Comparison of ENCODE assay signal across 8 cellular contexts in the genomic region with DNA sequence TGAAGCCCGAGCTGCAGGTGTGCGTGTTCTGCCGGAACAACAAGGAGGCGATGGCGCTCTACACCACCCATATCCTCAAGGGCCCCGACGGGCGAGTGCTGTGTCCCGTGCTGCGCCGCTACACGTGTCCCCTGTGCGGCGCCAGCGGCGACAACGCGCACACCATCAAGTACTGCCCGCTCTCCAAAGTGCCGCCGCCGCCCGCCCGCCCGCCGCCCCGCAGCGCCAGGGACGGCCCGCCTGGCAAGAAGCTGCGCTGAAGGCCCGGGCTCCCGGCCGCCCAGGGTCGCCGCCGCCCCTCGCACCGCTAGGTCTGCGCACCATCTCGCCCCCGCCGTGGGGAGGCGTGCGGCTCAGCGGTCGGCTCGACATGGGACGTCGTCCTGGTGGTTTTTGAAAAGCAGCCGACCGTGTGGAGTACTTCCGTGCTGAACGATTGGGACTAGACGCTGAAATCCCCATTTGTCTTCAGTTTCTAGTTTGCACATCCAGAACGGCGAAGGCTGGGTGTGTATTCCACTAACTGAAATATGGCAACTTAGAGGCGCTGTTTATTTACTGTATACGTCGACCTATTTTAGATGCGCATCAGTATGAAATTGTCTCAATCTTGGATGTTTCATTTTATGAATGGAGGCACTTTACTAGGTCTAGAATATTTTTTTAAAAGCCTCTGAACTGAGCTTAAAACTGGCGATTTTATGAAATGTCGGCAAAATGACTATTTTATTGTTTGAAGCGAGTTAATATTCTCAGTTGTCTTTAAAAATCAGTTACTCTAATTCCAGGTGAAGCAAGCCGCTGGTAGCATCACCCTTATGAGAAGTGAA. TPM values are rescaled to one million over a fixed set of nuclear protein-coding genes. Genes with fewer than 3 reads are reported as not detected.
DNase-seq lines count a peak whose midpoint lies in the region; ATAC-seq and TF ChIP-seq lines count a peak whose summit lies in the region.

No MANE protein-coding gene starts in this region.

- peak overlapping the region; percentile 24 to 92 (median 77) for H3K27ac ChIP-seq in esophagus muscularis mucosa (replicated peaks in 1 of 4)
- H3K27ac ChIP-seq in upper lobe of right lung = no peak overlapping the region

- WGBS in esophagus muscularis mucosa = 11% methylated on average over 18 of the region's 65 CpGs

- ATAC-seq in GM18867 (IDR thresholded peaks at IDR 0.05; ENCODE audit: unreplicated experiment) = peak; percentile 44
- ATAC-seq in HG03045 (IDR thresholded peaks at IDR 0.05; ENCODE audit: unreplicated experiment) = peak; percentile 50
- ATAC-seq in upper lobe of right lung = peak; percentile 38

- peak overlapping the region; percentile 62 for H3K4me3 ChIP-seq in BE2C (ENCODE audit: low read depth, low read length)
- peak overlapping the region; percentile 72 to 84 (median 76) for H3K4me3 ChIP-seq in esophagus muscularis mucosa
- H3K4me3 ChIP-seq in upper lobe of right lung = peak overlapping the region; percentile 43

- H3K4me1 Mint-ChIP-seq in neural crest cell = peaks cover 20% of the 10 kb centered on the region

- H3K36me3 ChIP-seq in BE2C = peaks cover 21% of the 10 kb centered on the region
- H3K36me3 ChIP-seq in esophagus muscularis mucosa = peaks cover 0 to 29% (median 26%) of the 10 kb centered on the region in 4 donors
- peaks cover 27% of the 10 kb centered on the region for H3K36me3 ChIP-seq in upper lobe of right lung

- H3K4me1 ChIP-seq in BE2C = peaks cover 10% of the 10 kb centered on the region
- peaks cover 29 to 68% (median 46%) of the 10 kb centered on the region in 4 donors for H3K4me1 ChIP-seq in esophagus muscularis mucosa
- H3K4me1 ChIP-seq in upper lobe of right lung = peaks cover 8% of the 10 kb centered on the region

- H3K9me3 ChIP-seq in BE2C (no peaks in the 10 kb centered on the region), esophagus muscularis mucosa (no peaks in the 10 kb centered on the region), upper lobe of right lung (no peaks in the 10 kb centered on the region)

- DNase-seq in BE2C = peak; percentile 73
- DNase-seq in NCI-H748 (lab: John Stamatoyannopoulos, UW; ENCODE audit: unreplicated experiment) = peak; percentile 73
- DNase-seq in activated CD8-positive, alpha-beta memory T cell treated with anti-CD3 and anti-CD28 coated beads for 48 hours (ENCODE audit: low read depth in 2 of 3, low spot score in 2 of 3) = peak in 2 of 3 experiments; percentile 25 to 27
- DNase-seq in esophagus muscularis mucosa (ENCODE audit: extremely low spot score) = peak; percentile 91
- DNase-seq in neural crest cell (ENCODE audit: low read depth, low spot score) = peak; percentile 51
- peak; percentile 80 for DNase-seq in upper lobe of right lung

- H3K27ac Mint-ChIP-seq in neural crest cell (ENCODE audit: unreplicated experiment) = no peak overlapping the region

- intact Hi-C loops in esophagus muscularis mucosa (cut with DNase I) = loop anchor here (10.0 kb wide), 2 partner anchors 276 to 456 kb away; a partner anchor contains a TSS
- intact Hi-C loops in upper lobe of right lung (cut with DNase I) = no loop called here

- no peak for TF ChIP-seq POLR2A in esophagus muscularis mucosa (IDR thresholded peaks at IDR 0.05; ENCODE audit: low read depth)

- no peaks in the 10 kb centered on the region for H3K9me3 Mint-ChIP-seq in neural crest cell

- H3K36me3 Mint-ChIP-seq in neural crest cell (ENCODE audit: low read depth) = peaks cover 3% of the 10 kb centered on the region

- no peaks in the 10 kb centered on the region for H3K27me3 ChIP-seq in BE2C
- H3K27me3 ChIP-seq in esophagus muscularis mucosa = no peaks in the 10 kb centered on the region
- no peaks in the 10 kb centered on the region for H3K27me3 ChIP-seq in upper lobe of right lung

- peaks cover 4% of the 10 kb centered on the region for H3K27me3 Mint-ChIP-seq in neural crest cell (ENCODE audit: low read depth)

- peak overlapping the region; percentile 86 for H3K4me3 Mint-ChIP-seq in neural crest cell

- TF ChIP-seq CTCF in BE2C (IDR thresholded peaks at IDR 0.05; ENCODE audit: low read depth, low read length) (no peak), esophagus muscularis mucosa (IDR thresholded peaks at IDR 0.05) (peak in 2 of 3 experiments; percentile 16 to 19), neural crest cell (conservative IDR thresholded peaks at IDR 0.05) (peak; percentile 32), upper lobe of right lung (IDR thresholded peaks at IDR 0.05) (no peak)

- no peak for TF ChIP-seq EP300 in esophagus muscularis mucosa (IDR thresholded peaks at IDR 0.05)

RNA-seq across cellular contexts. Expression of a gene that starts 1.1 kb away (rescaled TPM):
- polyA plus RNA-seq in BE2C (2012; ENCODE audit: insufficient read depth, insufficient read length, low read depth) = 1.5 TPM
- total RNA-seq in esophagus muscularis mucosa (10 to 100 TPM in 3 of 4 donors, 1 to 10 TPM in 1; 8.0 to 24.4 (median 14.6) TPM), neural crest cell (2.8 and 3.0 TPM in 2 replicates), upper lobe of right lung (2.9 TPM)

RNA-seq across cellular contexts. Expression of a gene that starts 50.0 kb away (rescaled TPM):
- 84.7 TPM for polyA plus RNA-seq in BE2C (2012; ENCODE audit: insufficient read depth, insufficient read length, low read depth)
- 100 to 1,000 TPM; 118 to 147 (median 128) TPM for total RNA-seq in esophagus muscularis mucosa
- total RNA-seq in neural crest cell = 163 and 169 TPM in 2 replicates
- 96.9 TPM for total RNA-seq in upper lobe of right lung

Comparison
In these comparisons a context has a peak if more than half of its experiments do, and no peak if none do; other contexts are left out.
1. DNase-seq: peak in every context shown above with its lines; median percentile 91 in esophagus muscularis mucosa; 80 in upper lobe of right lung; 73 in BE2C; 73 in NCI-H748; 51 in neural crest cell; 26 in activated CD8-positive, alpha-beta memory T cell treated with anti-CD3 and anti-CD28 coated beads for 48 hours.
2. CTCF ChIP-seq: peak in esophagus muscularis mucosa (2 of 3) and neural crest cell (single experiment); none in BE2C (single experiment) and upper lobe of right lung (single experiment).
3. Peak in every context shown above with its lines, with median percentiles within 50 percentile points of each other: H3K4me3 ChIP-seq and ATAC-seq.